ENCODE assay signal across 8 cellular contexts in the genomic region with DNA sequence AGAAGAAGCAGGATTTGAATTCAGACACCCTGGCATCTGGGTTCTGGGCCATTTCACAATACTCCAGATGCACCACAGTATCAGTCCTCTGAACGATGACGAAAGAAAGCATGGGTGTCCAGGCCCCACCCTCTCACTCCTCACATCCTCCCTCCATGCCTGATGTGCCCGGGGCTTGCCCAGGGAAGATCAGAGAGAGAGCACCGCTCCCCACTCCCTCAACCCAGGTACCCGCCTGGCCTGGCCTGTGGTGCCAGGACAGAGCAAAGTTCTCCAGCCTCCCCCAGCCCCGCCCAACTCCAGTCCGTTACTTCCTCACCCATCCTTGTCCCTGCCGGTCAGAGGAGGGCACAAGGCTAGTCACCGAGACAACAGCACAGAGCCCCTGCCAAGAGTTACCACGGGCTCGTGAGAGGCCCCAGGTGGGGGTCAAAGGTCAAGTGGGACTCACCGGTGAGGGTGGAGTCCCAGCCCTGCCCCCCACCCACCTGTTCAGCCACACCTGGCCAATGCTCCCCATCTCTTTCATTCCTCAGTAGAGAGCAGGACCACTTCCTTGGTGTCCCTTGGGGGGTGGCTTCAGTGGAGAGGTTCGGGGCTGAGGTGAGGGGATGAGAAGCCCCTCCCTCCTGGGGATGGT. TPM values are rescaled to one million over a fixed set of nuclear protein-coding genes. Genes with fewer than 3 reads are reported as not detected.
DNase-seq lines count a peak whose midpoint lies in the region; ATAC-seq, FAIRE-seq and TF ChIP-seq lines count a peak whose summit lies in the region.

No MANE protein-coding gene starts in this region.

- H3K4me2 ChIP-seq in hepatocyte, result peak overlapping the region; percentile 94

- no peak overlapping the region for H3K4me3 ChIP-seq in hepatocyte
- H3K4me3 ChIP-seq in small intestine (ENCODE audit: low read depth in 1 of 2, low read length in 2 of 2), result peak overlapping the region in 1 of 2 donors; percentile 23

- DNase-seq in DMS79 treated with DMSO at 0.1 percent for 48 hours (lab: John Stamatoyannopoulos, UW), result peak; percentile 73
- DNase-seq in NCI-H226, result peak; percentile 96
- peak; percentile 50 for DNase-seq in amniotic stem cell (lab: John Stamatoyannopoulos, UW)
- DNase-seq in hepatocyte (ENCODE audit: low spot score), result peak; percentile 82
- DNase-seq in small intestine, result peak; percentile 97
- no peak for DNase-seq in globus pallidus (ENCODE audit: low spot score)

- no peaks in the 10 kb centered on the region for H3K27me3 ChIP-seq in hepatocyte
- no peaks in the 10 kb centered on the region for H3K27me3 ChIP-seq in small intestine (ENCODE audit: control insufficient read depth in 2 of 2, insufficient read depth in 2 of 2, low read length in 2 of 2)

- peaks cover 88% of the 10 kb centered on the region for H3K79me2 ChIP-seq in hepatocyte

- H3K27ac ChIP-seq in hepatocyte (peak overlapping the region; percentile 99), small intestine (ENCODE audit: low read depth in 1 of 2, low read length in 1 of 2) (peak overlapping the region; percentile 98 to 99)

- H3K4me1 ChIP-seq in hepatocyte (ENCODE audit: insufficient read depth) (peaks cover 90% of the 10 kb centered on the region), small intestine (ENCODE audit: control insufficient read depth in 2 of 2, insufficient read depth in 1 of 2, low read depth in 1 of 2, low read length in 1 of 2) (peaks cover 28 to 30% of the 10 kb centered on the region in 2 donors)

- H4K20me1 ChIP-seq in hepatocyte (ENCODE audit: insufficient read depth, poor library complexity, severe bottlenecking), result peaks cover 20% of the 10 kb centered on the region

- no peak for FAIRE-seq in small intestine (lab: Jason Lieb, UNC)

- no peaks in the 10 kb centered on the region for H3K36me3 ChIP-seq in hepatocyte (replicated peaks; ENCODE audit: insufficient read depth, low read depth)
- H3K36me3 ChIP-seq in small intestine (ENCODE audit: control insufficient read depth in 2 of 2, insufficient read depth in 2 of 2, low read length in 2 of 2), result no peaks in the 10 kb centered on the region

- H2AFZ ChIP-seq in hepatocyte, result no peak overlapping the region

- no peak for ATAC-seq in HG03097 (IDR thresholded peaks at IDR 0.05; ENCODE audit: low FRiP score, unreplicated experiment)
- ATAC-seq in HG02852 (IDR thresholded peaks at IDR 0.05; ENCODE audit: unreplicated experiment), result no peak

- 32% methylated on average over 13 of the region's 13 CpGs for WGBS in hepatocyte (ENCODE audit: low lambda C conversion rate, missing lambda C conversion rate)
- 7 to 19% (median 17%) methylated on average over 13 of the region's 13 CpGs for WGBS in small intestine, 3 donors

- H3K9me2 ChIP-seq in hepatocyte (replicated peaks; ENCODE audit: insufficient read depth), result no peaks in the 10 kb centered on the region

- H3K9me3 ChIP-seq in hepatocyte (ENCODE audit: low read depth) (no peaks in the 10 kb centered on the region), small intestine (ENCODE audit: control insufficient read depth, low read depth) (no peaks in the 10 kb centered on the region)

- no peak for TF ChIP-seq CTCF in hepatocyte (IDR thresholded peaks at IDR 0.05; ENCODE audit: poor library complexity)

RNA-seq across cellular contexts. Expression of a gene that starts 8.1 kb away (rescaled TPM):
- 7.8 and 25.3 TPM in 2 replicates for total RNA-seq in hepatocyte
- polyA plus RNA-seq in hepatocyte (18.0 and 18.1 TPM in 2 replicates), small intestine (10 to 100 TPM; 11.6 to 23.5 (median 14.3) TPM)

RNA-seq across cellular contexts. Expression of a gene that starts 33.9 kb away (rescaled TPM):
- total RNA-seq in hepatocyte, result not detected in 2 replicates
- 0.11 and 0.29 TPM in 2 replicates for polyA plus RNA-seq in hepatocyte
- polyA plus RNA-seq in small intestine, result under 1 TPM; 0.22 to 0.61 (median 0.54) TPM

RNA-seq across cellular contexts. Expression of a gene that starts 38.5 kb away (rescaled TPM):
- total RNA-seq in hepatocyte, result 2.2 and 3.6 TPM in 2 replicates
- polyA plus RNA-seq in hepatocyte (55.3 and 101 TPM in 2 replicates), small intestine (not detected)

RNA-seq across cellular contexts. Expression of a gene that starts 54.0 kb away (rescaled TPM):
- total RNA-seq in hepatocyte, result not detected in 2 replicates
- polyA plus RNA-seq in hepatocyte (0.41 TPM in 1 of 2 replicates, not detected in the other), small intestine (not detected)

Comparison
In these comparisons a context has a peak if more than half of its experiments do, and no peak if none do; other contexts are left out.
1. RNA of a gene that starts 38.5 kb away (polyA plus RNA-seq): 55.3 to 101 TPM in hepatocyte; not detected in small intestine; every median in the first group is over 10 times any median in the second.